In genomic region chr3:48232232-48232631, GRCh38 we compare ENCODE assay signal across 3 cellular contexts.
TF ChIP-seq lines count a peak whose summit lies in the region.

No MANE protein-coding gene starts in this region.

TF ChIP-seq in SK-N-SH, 30 proteins besides CTCF, POLR2A, EP300 and RAD21 (continues in another document):
- TF ChIP-seq RFX5 (IDR thresholded peaks at IDR 0.05; ENCODE audit: low read length) (no peak), USF1 (IDR thresholded peaks at IDR 0.05; ENCODE audit: borderline replicate concordance, low read depth) (no peak), SIN3A (IDR thresholded peaks at IDR 0.05; ENCODE audit: borderline replicate concordance, low read depth, low read length) (no peak), TAF1 (IDR thresholded peaks at IDR 0.05; ENCODE audit: borderline replicate concordance, low read depth, low read length) (no peak), REST (IDR thresholded peaks at IDR 0.05; ENCODE audit: low read depth, low read length) (no peak), USF2 (IDR thresholded peaks at IDR 0.05; ENCODE audit: borderline replicate concordance, low read depth, low read length) (no peak), GABPA (IDR thresholded peaks at IDR 0.05; ENCODE audit: low read depth) (no peak), ZBTB33 (IDR thresholded peaks at IDR 0.05; ENCODE audit: borderline replicate concordance, low read depth) (no peak), TCF12 (IDR thresholded peaks at IDR 0.05) (no peak), RCOR1 (IDR thresholded peaks at IDR 0.05; ENCODE audit: low read length) (no peak), SMC3 (IDR thresholded peaks at IDR 0.05; ENCODE audit: low read depth, low read length) (no peak)

TF ChIP-seq in SK-N-SH treated with all-trans-retinoic acid at 6 μM for 48 hours, 23 proteins besides CTCF, POLR2A, EP300 and RAD21:
- TF ChIP-seq CSRNP3 (CRISPR knock-in tag; IDR thresholded peaks at IDR 0.05) (no peak), CREB5 (CRISPR knock-in tag; IDR thresholded peaks at IDR 0.05; ENCODE audit: low read depth) (no peak), TCF4 (CRISPR knock-in tag; IDR thresholded peaks at IDR 0.05; ENCODE audit: borderline replicate concordance) (no peak), ZFP3 (CRISPR knock-in tag; IDR thresholded peaks at IDR 0.05) (no peak), ZFP30 (CRISPR knock-in tag; IDR thresholded peaks at IDR 0.05) (no peak), ISL1 (CRISPR knock-in tag; IDR thresholded peaks at IDR 0.05) (no peak), ESRRG (CRISPR knock-in tag; IDR thresholded peaks at IDR 0.05) (no peak), GLIS3 (CRISPR knock-in tag; IDR thresholded peaks at IDR 0.05) (no peak), CSDC2 (CRISPR knock-in tag; IDR thresholded peaks at IDR 0.05) (no peak), PPARA (CRISPR knock-in tag; IDR thresholded peaks at IDR 0.05; ENCODE audit: borderline replicate concordance) (no peak), PATZ1 (CRISPR knock-in tag; IDR thresholded peaks at IDR 0.05; ENCODE audit: borderline replicate concordance) (no peak), ZNF8 (CRISPR knock-in tag; IDR thresholded peaks at IDR 0.05) (no peak), BACH2 (CRISPR knock-in tag; IDR thresholded peaks at IDR 0.05; ENCODE audit: borderline replicate concordance) (no peak), POU6F1 (CRISPR knock-in tag; IDR thresholded peaks at IDR 0.05; ENCODE audit: borderline replicate concordance, low read depth) (no peak), ZNF70 (CRISPR knock-in tag; IDR thresholded peaks at IDR 0.05) (no peak), ZC3H10 (CRISPR knock-in tag; IDR thresholded peaks at IDR 0.05) (no peak)
TF ChIP-seq in SK-N-SH treated with all-trans-retinoic acid at 6 μM for 48 hours: peak in this region for 0.

TF ChIP-seq in GM12878, 131 proteins besides CTCF, POLR2A, EP300 and RAD21:
- TF ChIP-seq ZBTB33 (IDR thresholded peaks at IDR 0.05) = no peak
- TF ChIP-seq POU2F2 (IDR thresholded peaks at IDR 0.05; ENCODE audit: borderline replicate concordance, low read depth, low read length) = no peak
- no peak for TF ChIP-seq CHD4 (IDR thresholded peaks at IDR 0.05)
- no peak for TF ChIP-seq SMAD1 (IDR thresholded peaks at IDR 0.05; ENCODE audit: low read depth, partially characterized antibody)
- TF ChIP-seq NFYA (IDR thresholded peaks at IDR 0.05; ENCODE audit: borderline replicate concordance, low read depth, low read length) = no peak
- no peak for TF ChIP-seq SMARCA5 (IDR thresholded peaks at IDR 0.05)
- TF ChIP-seq ASH2L (IDR thresholded peaks at IDR 0.05; ENCODE audit: borderline replicate concordance, low read depth) = no peak
- TF ChIP-seq CREB1 (IDR thresholded peaks at IDR 0.05; ENCODE audit: low read depth) = no peak
- no peak for TF ChIP-seq ZNF274 (IDR thresholded peaks at IDR 0.05; ENCODE audit: insufficient read depth, insufficient read length)
- TF ChIP-seq PBX3 (IDR thresholded peaks at IDR 0.05; ENCODE audit: insufficient replicate concordance, low read depth, low read length) = no peak
- no peak for TF ChIP-seq CEBPZ (IDR thresholded peaks at IDR 0.05; ENCODE audit: low read depth, low read length)
- no peak for TF ChIP-seq SPI1 (IDR thresholded peaks at IDR 0.05; ENCODE audit: borderline replicate concordance, insufficient read depth, low read depth, low read length)
- no peak for TF ChIP-seq FOS (IDR thresholded peaks at IDR 0.05; ENCODE audit: borderline replicate concordance, extremely low read depth, insufficient read length)
- TF ChIP-seq MTA3 (IDR thresholded peaks at IDR 0.05; ENCODE audit: borderline replicate concordance, low read length) = no peak
- TF ChIP-seq EGR1 (IDR thresholded peaks at IDR 0.05; ENCODE audit: borderline replicate concordance in 1 of 2, low read depth in 2 of 2, low read length in 2 of 2) = no peak
